ENCODE assay signal across 8 cellular contexts in genomic region chr5:144191998-144192397, GRCh38. TPM values are rescaled to one million over a fixed set of nuclear protein-coding genes. Genes with fewer than 3 reads are reported as not detected.
A peak's percentile ranks its signal among the peaks of the same experiment; 100 is the strongest.
DNase-seq lines count a peak whose midpoint lies in the region; ATAC-seq and TF ChIP-seq lines count a peak whose summit lies in the region.

No MANE protein-coding gene starts in this region.

- H3K27ac ChIP-seq in HCT116 (ENCODE audit: low read depth, low read length) (no peak overlapping the region), heart left ventricle (no peak overlapping the region)

- peak; percentile 65 for TF ChIP-seq CTCF in GM10266 (IDR thresholded peaks at IDR 0.05; ENCODE audit: control insufficient read depth, insufficient read depth, low read depth, missing control alignments)
- TF ChIP-seq CTCF in HCT116 (IDR thresholded peaks at IDR 0.05 in 2 of 3, conservative IDR thresholded peaks at IDR 0.05 in 1 of 3; ENCODE audit: borderline replicate concordance in 1 of 3, insufficient read depth in 1 of 3, low read depth in 2 of 3, low read length in 2 of 3), result peak; percentile 31 to 58 (median 37); a peak in 5 of 6 replicates
- TF ChIP-seq CTCF in heart left ventricle (IDR thresholded peaks at IDR 0.05), result peak; percentile 7 to 50 (median 30)

- H3K36me3 ChIP-seq in HCT116 (ENCODE audit: control insufficient read depth in 1 of 2, insufficient read depth in 2 of 2, low read length in 2 of 2) (no peaks in the 10 kb centered on the region), heart left ventricle (no peaks in the 10 kb centered on the region)

- H3K36me3 Mint-ChIP-seq in stimulated activated effector memory CD8-positive, alpha-beta T cell treated with anti-CD3 and anti-CD28 coated beads, Interleukin-12 subunit alpha, Interleukin-12 subunit beta, amount 100 ng/mL, for 72 hours, result peaks cover 15% of the 10 kb centered on the region

- CTCF ChIA-PET in HCT116 (lab: Charles Lee), result interaction anchor here (0.8 kb wide), 2 partner anchors 12 to 14 kb away, joined by 3 read pairs; no protein-coding TSS in a partner anchor

- H3K79me2 ChIP-seq in HCT116 (ENCODE audit: insufficient read depth, low read length), result no peaks in the 10 kb centered on the region

- ATAC-seq in HCT116, result peak; percentile 90
- peak; percentile 56 to 63 for ATAC-seq in activated CD4-positive, CD25-positive, alpha-beta regulatory T cell treated with anti-CD3 and anti-CD28 coated beads, Interleukin-2, amount 50 U/mL, for 24 hours
- peak in 2 of 4 donors; percentile 52 to 71 for ATAC-seq in heart left ventricle
- peak; percentile 73 for ATAC-seq in stimulated activated effector memory CD8-positive, alpha-beta T cell treated with anti-CD3 and anti-CD28 coated beads, Interleukin-12 subunit alpha, Interleukin-12 subunit beta, amount 100 ng/mL, for 72 hours

- H3K4me2 ChIP-seq in HCT116 (ENCODE audit: low read length), result peak overlapping the region; percentile 51

- WGBS in heart left ventricle, 4 donors, result 16 to 33% (median 23%) methylated on average over 3 of the region's 3 CpGs

- H2AFZ ChIP-seq in HCT116 (ENCODE audit: low read depth, low read length, poor library complexity, severe bottlenecking), result no peak overlapping the region

- POLR2A ChIA-PET in HCT116 (lab: Charles Lee), result no interaction called here

- H3K9me3 ChIP-seq in HCT116 (ENCODE audit: control insufficient read depth in 1 of 2, insufficient read depth in 1 of 2, low read depth in 1 of 2, low read length in 2 of 2), result no peaks in the 10 kb centered on the region
- no peaks in the 10 kb centered on the region for H3K9me3 ChIP-seq in heart left ventricle

- H3K4me1 ChIP-seq in HCT116 (ENCODE audit: control insufficient read depth in 1 of 2, insufficient read depth in 2 of 2, low read length in 2 of 2), result no peaks in the 10 kb centered on the region
- peaks cover 0 to 41% (median 0%) of the 10 kb centered on the region in 12 donors for H3K4me1 ChIP-seq in heart left ventricle

- H3K27me3 ChIP-seq in HCT116 (ENCODE audit: insufficient read depth, low read length) (peaks cover 46% of the 10 kb centered on the region), heart left ventricle (peaks cover 0 to 7% (median 0%) of the 10 kb centered on the region in 9 donors)

- no peaks in the 10 kb centered on the region for H4K20me1 ChIP-seq in HCT116 (ENCODE audit: insufficient read depth)

- no peak overlapping the region for H3K4me3 Mint-ChIP-seq in stimulated activated effector memory CD8-positive, alpha-beta T cell treated with anti-CD3 and anti-CD28 coated beads, Interleukin-12 subunit alpha, Interleukin-12 subunit beta, amount 100 ng/mL, for 72 hours

- no peak overlapping the region for H3K9ac ChIP-seq in HCT116 (ENCODE audit: low read length)

- H3K9me3 Mint-ChIP-seq in stimulated activated effector memory CD8-positive, alpha-beta T cell treated with anti-CD3 and anti-CD28 coated beads, Interleukin-12 subunit alpha, Interleukin-12 subunit beta, amount 100 ng/mL, for 72 hours, result no peaks in the 10 kb centered on the region

- H3K4me1 Mint-ChIP-seq in stimulated activated effector memory CD8-positive, alpha-beta T cell treated with anti-CD3 and anti-CD28 coated beads, Interleukin-12 subunit alpha, Interleukin-12 subunit beta, amount 100 ng/mL, for 72 hours, result no peaks in the 10 kb centered on the region

- no peaks in the 10 kb centered on the region for H3K9me2 ChIP-seq in HCT116 (ENCODE audit: insufficient read depth)

- peak; percentile 59 for TF ChIP-seq RAD21 in HCT116 (IDR thresholded peaks at IDR 0.05; ENCODE audit: low read depth)

- RAD21 ChIA-PET in HCT116 (lab: Charles Lee; ENCODE audit: low non-redundant PET in 1 of 2, low total read pairs in 2 of 2, uncharacterized antibody in 2 of 2, unreplicated experiment in 2 of 2), result no interaction called here

- TF ChIP-seq POLR2A in HCT116 (IDR thresholded peaks at IDR 0.05; ENCODE audit: borderline replicate concordance, extremely low read depth, insufficient read depth, insufficient read length) (no peak), heart left ventricle (IDR thresholded peaks at IDR 0.05) (no peak)

- H3K27ac Mint-ChIP-seq in stimulated activated effector memory CD8-positive, alpha-beta T cell treated with anti-CD3 and anti-CD28 coated beads, Interleukin-12 subunit alpha, Interleukin-12 subunit beta, amount 100 ng/mL, for 72 hours, result no peak overlapping the region

- peak; percentile 53 for DNase-seq in AG08395 (ENCODE audit: low spot score)
- peak; percentile 79 for DNase-seq in GM10266 (ENCODE audit: extremely low spot score)
- peak; percentile 65 for DNase-seq in HCT116 (ENCODE audit: low read depth, low spot score)
- peak; percentile 88 for DNase-seq in M059J (ENCODE audit: low read depth)
- no peak for DNase-seq in heart left ventricle
- DNase-seq in stimulated activated effector memory CD8-positive, alpha-beta T cell treated with anti-CD3 and anti-CD28 coated beads, Interleukin-12 subunit alpha, Interleukin-12 subunit beta, amount 100 ng/mL, for 72 hours (ENCODE audit: low spot score in 2 of 2), result peak in 1 of 2 donors; percentile 58
- no peak for DNase-seq in NCI-H2227 treated with DMSO at 0.1 percent for 48 hours (lab: John Stamatoyannopoulos, UW)

- H3K4me3 ChIP-seq in HCT116 (replicated peaks in 1 of 2; ENCODE audit: low read depth in 1 of 2, low read length in 2 of 2), result no peak overlapping the region
- peak overlapping the region in 6 of 12 donors; percentile 12 to 32 (median 23) for H3K4me3 ChIP-seq in heart left ventricle

- no TSS peak for BruUV-seq in HCT116 (replicated peaks; lab: Mats Ljungman, UMichigan)

- intact Hi-C loops in HCT116 (cut with micrococcal nuclease) (no loop called here), heart left ventricle (cut with DNase I) (no loop called here)

TF ChIP-seq in HCT116, 20 proteins besides CTCF, POLR2A, EP300 and RAD21:
- TF ChIP-seq TCF7L2 (IDR thresholded peaks at IDR 0.05; ENCODE audit: borderline replicate concordance, extremely low read depth, insufficient read depth, insufficient read length) (peak; percentile 51), SP1 (IDR thresholded peaks at IDR 0.05; ENCODE audit: low read depth) (no peak), CEBPB (IDR thresholded peaks at IDR 0.05; ENCODE audit: low read depth) (0 out of 2 replicates have a peak, but pooled peaks have one; percentile 24), CBX3 (IDR thresholded peaks at IDR 0.05; ENCODE audit: low read depth) (0 out of 2 replicates have a peak, but pooled peaks have one; percentile 40)
- TF ChIP-seq, protein P1, sequence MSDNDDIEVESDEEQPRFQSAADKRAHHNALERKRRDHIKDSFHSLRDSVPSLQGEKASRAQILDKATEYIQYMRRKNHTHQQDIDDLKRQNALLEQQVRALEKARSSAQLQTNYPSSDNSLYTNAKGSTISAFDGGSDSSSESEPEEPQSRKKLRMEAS (IDR thresholded peaks at IDR 0.05), result no peak

RNA-seq across cellular contexts. Expression of gene KCTD16, which starts 21.3 kb away (rescaled TPM):
- total RNA-seq in HCT116 (2021; ENCODE audit: unreplicated experiment) (0.64 TPM), heart left ventricle (under 1 TPM in 8 of 9 donors, not detected in 1; 0.02 to 0.32 (median 0.12) TPM)
- polyA plus RNA-seq in HCT116 (2012), result 0.14 and 0.17 TPM in 2 replicates
- 0.10 TPM in 1 of 2 replicates, not detected in the other for total RNA-seq in M059J (2014; rRNA removed; shearing (Covaris generic))
- not detected for polyA plus RNA-seq in heart left ventricle

RNA-seq across cellular contexts. Expression of gene YIPF5, which starts 21.5 kb away (rescaled TPM):
- total RNA-seq in HCT116 (2021; ENCODE audit: unreplicated experiment) (44.5 TPM), heart left ventricle (10 to 100 TPM; 18.2 to 43.9 (median 31.0) TPM)
- 31.1 and 35.3 TPM in 2 replicates for polyA plus RNA-seq in HCT116 (2012)
- 123 and 221 TPM in 2 replicates for total RNA-seq in M059J (2014; rRNA removed; shearing (Covaris generic))
- 10 to 100 TPM in 1 of 2 donors, 1 to 10 TPM in 1; 4.1 to 24.9 TPM for polyA plus RNA-seq in heart left ventricle

Comparison
In these comparisons a context has a peak if more than half of its experiments do, and no peak if none do; other contexts are left out.
1. DNase-seq: peak in AG08395 (single experiment), GM10266 (single experiment), HCT116 (single experiment) and M059J (single experiment); none in heart left ventricle (0 of 5) and NCI-H2227 treated with DMSO at 0.1 percent for 48 hours (single experiment).
2. Peak in every context shown above with its lines, with median percentiles within 50 percentile points of each other: CTCF ChIP-seq.